In the genomic region with DNA sequence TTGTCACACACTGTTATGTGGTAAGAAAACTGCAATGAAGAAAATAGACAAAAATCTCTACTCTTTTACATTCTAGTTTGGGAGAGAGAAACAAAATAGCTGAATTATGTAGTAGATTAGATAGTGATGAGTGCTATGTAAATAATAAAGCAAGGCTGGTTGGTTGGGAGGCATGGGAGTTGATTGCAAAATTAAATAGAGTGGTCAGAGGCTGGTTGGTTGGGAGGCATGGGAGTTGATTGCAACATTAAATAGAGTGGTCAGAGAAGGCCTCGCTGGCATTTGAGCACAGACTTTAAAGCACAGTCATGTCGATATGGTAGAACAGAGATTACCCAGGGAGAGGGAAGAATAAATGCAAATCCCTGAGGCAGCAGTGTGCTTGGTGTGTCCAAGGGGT, we compare ENCODE assay signal across 14 cellular contexts.
"Had no signal": no experiment of that assay in that cellular context is flagged by ENCODE, and none has a peak within 500 bp of the region (broad histone marks: within the 10 kb centered on the region; RNA-seq: fewer than 3 reads in every experiment).

No MANE protein-coding gene starts in this region.

- H3K27ac ChIP-seq: psoas muscle, stomach, uterus had no signal

- DNase-seq: activated CD8-positive, alpha-beta T cell treated with anti-CD3 and anti-CD28 coated beads for 36 hours; activated naive CD4-positive, alpha-beta T cell treated with anti-CD3 and anti-CD28 coated beads for 36 hours; caudate nucleus; colonic mucosa; effector CD8-positive, alpha-beta T cell; hypothalamus; nephron progenitor cell; psoas muscle; stimulated activated CD4-positive, alpha-beta T cell treated with anti-CD3 and anti-CD28 coated beads, Interleukin-15, amount 100 ng/mL, for 24 hours; stimulated activated CD4-positive, alpha-beta T cell treated with anti-CD3 and anti-CD28 coated beads, Interleukin-4, amount 100 ng/mL, for 4 hours; stomach; T-helper 9 cell; uterus had no signal

- ATAC-seq: activated CD8-positive, alpha-beta T cell treated with anti-CD3 and anti-CD28 coated beads for 36 hours; activated T-helper 17 cell treated with anti-CD3 and anti-CD28 coated beads, Interleukin-2, amount 50 U/mL, for 72 hours had no signal

- H3K4me1 ChIP-seq: colonic mucosa, uterus had no signal

- H3K36me3 ChIP-seq: colonic mucosa, uterus had no signal

- H3K4me3 ChIP-seq: colonic mucosa, psoas muscle, stomach, uterus had no signal

- H3K27me3 ChIP-seq: colonic mucosa, stomach, uterus had no signal

- H3K9me3 ChIP-seq: colonic mucosa, psoas muscle, stomach, uterus had no signal
